12 cellular contexts compared by ENCODE assay signal in the genomic region with DNA sequence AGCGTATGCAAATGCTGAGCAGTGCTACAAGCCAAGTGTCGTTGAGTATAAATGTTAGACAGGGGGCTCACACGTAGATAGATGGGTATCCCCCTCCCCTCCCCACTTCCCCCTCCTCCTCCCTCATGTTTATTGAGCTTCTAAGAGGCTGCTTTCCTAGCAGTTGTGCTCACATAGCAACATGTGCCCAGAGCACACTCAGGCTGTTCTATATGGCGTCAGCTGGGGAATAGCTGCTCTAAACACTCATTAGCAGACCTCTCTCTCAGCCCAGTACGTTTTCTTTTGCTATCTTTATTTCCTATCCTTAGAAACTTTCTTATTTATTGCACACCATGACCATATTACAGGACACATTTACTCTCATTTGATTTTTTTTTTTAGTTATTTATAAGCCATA. TPM values are rescaled to one million over a fixed set of nuclear protein-coding genes. Genes with fewer than 3 reads are reported as not detected.
A peak's percentile ranks its signal among the peaks of the same experiment; 100 is the strongest.
DNase-seq lines count a peak whose midpoint lies in the region; TF ChIP-seq lines count a peak whose summit lies in the region.
"Had no signal": no experiment of that assay in that cellular context is flagged by ENCODE, and none has a peak within 500 bp of the region (broad histone marks: within the 10 kb centered on the region; RNA-seq: fewer than 3 reads in every experiment).

No MANE protein-coding gene starts in this region.

- DNase-seq in DMS 273 treated with DMSO at 0.1 percent for 48 hours (lab: John Stamatoyannopoulos, UW) (peak; percentile 54), NCI-H446 treated with DMSO at 0.1 percent for 48 hours (lab: John Stamatoyannopoulos, UW) (peak; percentile 21), fibroblast of villous mesenchyme (ENCODE audit: low read depth) (no peak), trophoblast cell (no peak), D341Med (ENCODE audit: low spot score) (no peak), Karpas-422 (no peak)
- no peak for DNase-seq in effector CD8-positive, alpha-beta T cell (lab: John Stamatoyannopoulos, UW)
- DNase-seq: activated CD4-positive, alpha-beta T cell treated with anti-CD3 and anti-CD28 coated beads for 1 hour; COR-L47; NCI-H526; stimulated activated naive CD4-positive, alpha-beta T cell had no signal

- no peaks in the 10 kb centered on the region for H3K9me3 ChIP-seq in trophoblast cell (ENCODE audit: insufficient read depth, low read depth, low read length)
- no peaks in the 10 kb centered on the region for H3K9me3 ChIP-seq in Karpas-422 (ENCODE audit: low read length)

- no peak overlapping the region for H2AFZ ChIP-seq in trophoblast cell (ENCODE audit: insufficient read depth, low read length, poor library complexity)
- H2AFZ ChIP-seq in Karpas-422 (ENCODE audit: low read length) = no peak overlapping the region

- H3K4me3 ChIP-seq in fibroblast of villous mesenchyme (ENCODE audit: low read depth, low read length) (peak overlapping the region; percentile 9), trophoblast cell (ENCODE audit: low read depth, low read length) (no peak overlapping the region), Karpas-422 (ENCODE audit: low read length) (no peak overlapping the region)
- H3K4me3 ChIP-seq: SK-N-MC had no signal

- H3K14ac ChIP-seq in trophoblast cell (ENCODE audit: low read length) = no peak overlapping the region

- no peak overlapping the region for H2BK120ac ChIP-seq in trophoblast cell (ENCODE audit: insufficient read depth, low read length, poor library complexity)

- H3K27me3 ChIP-seq in trophoblast cell (ENCODE audit: insufficient read depth, low read length) (no peaks in the 10 kb centered on the region), Karpas-422 (ENCODE audit: low read length) (no peaks in the 10 kb centered on the region)

- peaks cover 12 to 13% of the 10 kb centered on the region in 2 experiments for H3K36me3 ChIP-seq in trophoblast cell (ENCODE audit: control insufficient read depth in 1 of 2, insufficient read depth in 2 of 2, low read length in 2 of 2)
- no peaks in the 10 kb centered on the region for H3K36me3 ChIP-seq in Karpas-422 (ENCODE audit: insufficient read depth, low read length)

- H3K4me1 ChIP-seq in trophoblast cell (ENCODE audit: control insufficient read depth in 1 of 2, insufficient read depth in 2 of 2, low read length in 2 of 2) = peaks cover 2 to 4% of the 10 kb centered on the region in 2 experiments
- H3K4me1 ChIP-seq in Karpas-422 (ENCODE audit: low read length) = peaks cover 15% of the 10 kb centered on the region

- peaks cover 3% of the 10 kb centered on the region for H3K79me2 ChIP-seq in trophoblast cell (ENCODE audit: control insufficient read depth, insufficient read depth, low read length, poor library complexity)
- no peaks in the 10 kb centered on the region for H3K79me2 ChIP-seq in Karpas-422 (ENCODE audit: low read length)

- no peak overlapping the region for H3K27ac ChIP-seq in trophoblast cell (ENCODE audit: low read depth, low read length)
- no peak overlapping the region for H3K27ac ChIP-seq in Karpas-422 (ENCODE audit: low read length)
- H3K27ac ChIP-seq: SK-N-MC had no signal

- no peak overlapping the region for H2AK5ac ChIP-seq in trophoblast cell (ENCODE audit: low read length)

- no CpG with 5 or more reads among the region's 5 CpGs for WGBS in trophoblast cell (ENCODE audit: extremely low coverage, insufficient coverage, insufficient read length)

- no peak overlapping the region for H3K4ac ChIP-seq in trophoblast cell (ENCODE audit: low read depth, low read length)

- no peak for TF ChIP-seq CTCF in fibroblast of villous mesenchyme (IDR thresholded peaks at IDR 0.05; ENCODE audit: insufficient read depth, low read depth, low read length)

- peaks cover 8% of the 10 kb centered on the region for H3K79me1 ChIP-seq in trophoblast cell (ENCODE audit: low read length)

- H2BK5ac ChIP-seq in trophoblast cell (ENCODE audit: low read depth, low read length, poor library complexity) = no peak overlapping the region

- no peak overlapping the region for H4K12ac ChIP-seq in trophoblast cell (ENCODE audit: low read depth, low read length)

- no peak overlapping the region for H4K91ac ChIP-seq in trophoblast cell (ENCODE audit: low read depth, low read length)

- peak overlapping the region; percentile 5 for H3K4me2 ChIP-seq in trophoblast cell (ENCODE audit: low read length)
- H3K4me2 ChIP-seq in Karpas-422 (ENCODE audit: low read depth, low read length, poor library complexity, severe bottlenecking) = no peak overlapping the region

- H3K23ac ChIP-seq in trophoblast cell (ENCODE audit: low read length) = no peak overlapping the region

- H3K9ac ChIP-seq in trophoblast cell (ENCODE audit: low read length) (no peak overlapping the region), Karpas-422 (ENCODE audit: low read length) (no peak overlapping the region)

- no peak overlapping the region for H4K8ac ChIP-seq in trophoblast cell (ENCODE audit: low read depth, low read length)

- no peaks in the 10 kb centered on the region for H3K9me2 ChIP-seq in Karpas-422 (replicated peaks; ENCODE audit: insufficient read depth, low read length)

- H4K20me1 ChIP-seq in Karpas-422 (ENCODE audit: insufficient read depth, low read depth, low read length) = no peaks in the 10 kb centered on the region

- no peak overlapping the region for H3K18ac ChIP-seq in trophoblast cell (ENCODE audit: low read length)

- no peak overlapping the region for H2BK12ac ChIP-seq in trophoblast cell (ENCODE audit: low read length)

RNA-seq across cellular contexts. Expression of gene KCNJ2, which starts 1.8 kb away (rescaled TPM):
- total RNA-seq in fibroblast of villous mesenchyme = 0.64 and 0.86 TPM in 2 replicates
- 4.9 and 5.2 TPM in 2 replicates for polyA plus RNA-seq in trophoblast cell (2013)
- total RNA-seq in Karpas-422 (2014; rRNA removed; shearing (Covaris generic); ENCODE audit: low replicate concordance) = not detected in 2 replicates

Comparison
In these comparisons a context has a peak if more than half of its experiments do, and no peak if none do; other contexts are left out.
1. DNase-seq: peak in DMS 273 treated with DMSO at 0.1 percent for 48 hours (single experiment) and NCI-H446 treated with DMSO at 0.1 percent for 48 hours (single experiment); none in fibroblast of villous mesenchyme (single experiment), trophoblast cell (0 of 2), D341Med (single experiment), Karpas-422 (single experiment) and effector CD8-positive, alpha-beta T cell (single experiment).